2 cellular contexts compared by ENCODE assay signal in genomic region chr6:44226368-44227137, GRCh38.
TF ChIP-seq lines count a peak whose summit lies in the region.

No MANE protein-coding gene starts in this region.

TF ChIP-seq in HEK293, 187 proteins besides CTCF, POLR2A, EP300 and RAD21 (continued from another document):
- peak; percentile 79 for TF ChIP-seq PRDM10 (tag by site-specific recombination; IDR thresholded peaks at IDR 0.05)
- peak; percentile 40 for TF ChIP-seq ZNF600 (tag by site-specific recombination; IDR thresholded peaks at IDR 0.05)
- TF ChIP-seq ZNF645 (tag by site-specific recombination; IDR thresholded peaks at IDR 0.05), result 0 out of 2 replicates have a peak, but pooled peaks have one; percentile 43
- TF ChIP-seq ZNF433 (tag by site-specific recombination; IDR thresholded peaks at IDR 0.05; ENCODE audit: low read depth), result no peak
- no peak for TF ChIP-seq OVOL3 (tag by site-specific recombination; IDR thresholded peaks at IDR 0.05)
- no peak for TF ChIP-seq ZNF280D (tag by site-specific recombination; IDR thresholded peaks at IDR 0.05)
- no peak for TF ChIP-seq ZNF248 (tag by site-specific recombination; IDR thresholded peaks at IDR 0.05)

TF ChIP-seq in K562, 482 proteins besides CTCF, POLR2A, EP300 and RAD21 (continued from another document and continues in another):
- TF ChIP-seq, protein P1, sequence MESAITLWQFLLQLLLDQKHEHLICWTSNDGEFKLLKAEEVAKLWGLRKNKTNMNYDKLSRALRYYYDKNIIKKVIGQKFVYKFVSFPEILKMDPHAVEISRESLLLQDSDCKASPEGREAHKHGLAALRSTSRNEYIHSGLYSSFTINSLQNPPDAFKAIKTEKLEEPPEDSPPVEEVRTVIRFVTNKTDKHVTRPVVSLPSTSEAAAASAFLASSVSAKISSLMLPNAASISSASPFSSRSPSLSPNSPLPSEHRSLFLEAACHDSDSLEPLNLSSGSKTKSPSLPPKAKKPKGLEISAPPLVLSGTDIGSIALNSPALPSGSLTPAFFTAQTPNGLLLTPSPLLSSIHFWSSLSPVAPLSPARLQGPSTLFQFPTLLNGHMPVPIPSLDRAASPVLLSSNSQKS (CRISPR knock-in tag; IDR thresholded peaks at IDR 0.05), result no peak
- TF ChIP-seq, protein P2, sequence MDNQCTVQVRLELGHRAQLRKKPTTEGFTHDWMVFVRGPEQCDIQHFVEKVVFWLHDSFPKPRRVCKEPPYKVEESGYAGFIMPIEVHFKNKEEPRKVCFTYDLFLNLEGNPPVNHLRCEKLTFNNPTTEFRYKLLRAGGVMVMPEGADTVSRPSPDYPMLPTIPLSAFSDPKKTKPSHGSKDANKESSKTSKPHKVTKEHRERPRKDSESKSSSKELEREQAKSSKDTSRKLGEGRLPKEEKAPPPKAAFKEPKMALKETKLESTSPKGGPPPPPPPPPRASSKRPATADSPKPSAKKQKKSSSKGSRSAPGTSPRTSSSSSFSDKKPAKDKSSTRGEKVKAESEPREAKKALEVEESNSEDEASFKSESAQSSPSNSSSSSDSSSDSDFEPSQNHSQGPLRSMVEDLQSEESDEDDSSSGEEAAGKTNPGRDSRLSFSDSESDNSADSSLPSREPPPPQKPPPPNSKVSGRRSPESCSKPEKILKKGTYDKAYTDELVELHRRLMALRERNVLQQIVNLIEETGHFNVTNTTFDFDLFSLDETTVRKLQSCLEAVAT (IDR thresholded peaks at IDR 0.05), result peak in 1 of 2 experiments; percentile 82; a peak in 2 of 4 replicates
- TF ChIP-seq ETV6 (IDR thresholded peaks at IDR 0.05; ENCODE audit: borderline replicate concordance in 1 of 2, low read depth in 2 of 2, low read length in 1 of 2) (0 out of 4 replicates have a peak, but pooled peaks of 1 of the 2 experiments have one; percentile 8), ETV6 (CRISPR knock-in tag; IDR thresholded peaks at IDR 0.05; ENCODE audit: borderline replicate concordance) (no peak), NR2C2 (CRISPR knock-in tag; IDR thresholded peaks at IDR 0.05) (no peak), NR2C2 (tag; IDR thresholded peaks at IDR 0.05) (peak; percentile 71), ZC3H8 (IDR thresholded peaks at IDR 0.05) (peak; percentile 64; the same call in 1 of the 2 replicates), KAT8 (IDR thresholded peaks at IDR 0.05; ENCODE audit: low read depth) (no peak), NR2C1 (IDR thresholded peaks at IDR 0.05) (0 out of 2 replicates have a peak, but pooled peaks have one; percentile 11), NR2C1 (tag; IDR thresholded peaks at IDR 0.05) (no peak), CREM (IDR thresholded peaks at IDR 0.05; ENCODE audit: low read depth) (0 out of 2 replicates have a peak, but pooled peaks have one; percentile 34), CBFB (CRISPR knock-in tag; IDR thresholded peaks at IDR 0.05) (no peak), GABPA (tag; conservative IDR thresholded peaks at IDR 0.05; ENCODE audit: low read depth) (0 out of 2 replicates have a peak, but pooled peaks have one; percentile 23), ELF4 (CRISPR knock-in tag; IDR thresholded peaks at IDR 0.05) (peak; percentile 73; the same call in 1 of the 2 replicates), ZNF263 (CRISPR knock-in tag; IDR thresholded peaks at IDR 0.05; ENCODE audit: borderline replicate concordance) (peak; percentile 80), NCOA2 (IDR thresholded peaks at IDR 0.05; ENCODE audit: partially characterized antibody in 2 of 2) (no peak), TEAD1 (CRISPR knock-in tag; IDR thresholded peaks at IDR 0.05) (no peak), POLR3G (IDR thresholded peaks at IDR 0.05; ENCODE audit: extremely low read depth, insufficient read length, insufficient replicate concordance) (no peak), NCOA4 (IDR thresholded peaks at IDR 0.05; ENCODE audit: partially characterized antibody) (peak; percentile 40), HLTF (IDR thresholded peaks at IDR 0.05) (0 out of 2 replicates have a peak, but pooled peaks have one; percentile 45), NFIX (CRISPR knock-in tag; IDR thresholded peaks at IDR 0.05; ENCODE audit: low read depth) (no peak), ZNF766 (CRISPR knock-in tag; conservative IDR thresholded peaks at IDR 0.05) (no peak), VEZF1 (CRISPR knock-in tag; IDR thresholded peaks at IDR 0.05) (no peak), ERF (CRISPR knock-in tag; IDR thresholded peaks at IDR 0.05) (no peak), ARID2 (IDR thresholded peaks at IDR 0.05) (0 out of 2 replicates have a peak, but pooled peaks have one; percentile 21), CBFA2T3 (IDR thresholded peaks at IDR 0.05) (peak; percentile 75), CXXC5 (CRISPR knock-in tag; IDR thresholded peaks at IDR 0.05) (no peak), HES1 (IDR thresholded peaks at IDR 0.05; ENCODE audit: low read depth) (no peak), ZBTB1 (CRISPR knock-in tag; IDR thresholded peaks at IDR 0.05; ENCODE audit: borderline replicate concordance, low read depth) (no peak), NFIC (IDR thresholded peaks at IDR 0.05) (0 out of 2 replicates have a peak, but pooled peaks have one; percentile 14), MYC (IDR thresholded peaks at IDR 0.05; ENCODE audit: low read depth, low read length) (0 out of 2 replicates have a peak, but pooled peaks have one; percentile 11), MYC (CRISPR knock-in tag; IDR thresholded peaks at IDR 0.05; ENCODE audit: borderline replicate concordance, low read depth) (no peak), SMC3 (conservative IDR thresholded peaks at IDR 0.05; ENCODE audit: insufficient read depth, low read depth, low read length) (0 out of 2 replicates have a peak, but pooled peaks have one; percentile 1), ZBTB11 (CRISPR knock-in tag; IDR thresholded peaks at IDR 0.05) (no peak), ESRRB (CRISPR knock-in tag; IDR thresholded peaks at IDR 0.05; ENCODE audit: borderline replicate concordance) (no peak), RBM22 (IDR thresholded peaks at IDR 0.05; ENCODE audit: low read depth, low read length, poor library complexity, severe bottlenecking) (no peak), ARHGAP35 (IDR thresholded peaks at IDR 0.05; ENCODE audit: partially characterized antibody) (peak; percentile 69), HDAC1 (IDR thresholded peaks at IDR 0.05) (peak in 1 of 2 experiments; percentile 71; a peak in 1 of 4 replicates), GATAD2B (IDR thresholded peaks at IDR 0.05; ENCODE audit: borderline replicate concordance) (no peak), SAP30 (IDR thresholded peaks at IDR 0.05; ENCODE audit: borderline replicate concordance, insufficient read depth, low read depth, low read length, poor library complexity, severe bottlenecking) (no peak), HNRNPK (IDR thresholded peaks at IDR 0.05; ENCODE audit: low read depth, low read length, poor library complexity, severe bottlenecking) (no peak), RBM14 (IDR thresholded peaks at IDR 0.05; ENCODE audit: borderline replicate concordance, insufficient read depth, low read depth, low read length) (no peak), SMARCE1 (IDR thresholded peaks at IDR 0.05) (peak; percentile 40), NRF1 (conservative IDR thresholded peaks at IDR 0.05 in 1 of 2, IDR thresholded peaks at IDR 0.05 in 1 of 2) (0 out of 4 replicates have a peak, but pooled peaks of 1 of the 2 experiments have one; percentile 2), MEIS2 (IDR thresholded peaks at IDR 0.05; ENCODE audit: partially characterized antibody) (peak; percentile 52), TAL1 (IDR thresholded peaks at IDR 0.05) (peak; percentile 33; the same call in 1 of the 2 replicates), BHLHE40 (IDR thresholded peaks at IDR 0.05; ENCODE audit: low read length) (no peak), ZNF282 (CRISPR knock-in tag; IDR thresholded peaks at IDR 0.05) (no peak), YY1 (IDR thresholded peaks at IDR 0.05; ENCODE audit: borderline replicate concordance in 1 of 3, control insufficient read depth in 1 of 3, extremely low read depth in 1 of 3, insufficient read depth in 3 of 3, insufficient read length in 1 of 3, insufficient replicate concordance in 2 of 3, low read depth in 1 of 3, low read length in 2 of 3) (no peak), ZNF444 (CRISPR knock-in tag; IDR thresholded peaks at IDR 0.05) (no peak), RB1 (IDR thresholded peaks at IDR 0.05; ENCODE audit: low read depth) (no peak), PURB (CRISPR knock-in tag; IDR thresholded peaks at IDR 0.05; ENCODE audit: low read depth) (no peak), RBBP5 (IDR thresholded peaks at IDR 0.05; ENCODE audit: borderline replicate concordance, insufficient read depth, low read length, poor library complexity, severe bottlenecking) (peak; percentile 10), TCF15 (CRISPR knock-in tag; IDR thresholded peaks at IDR 0.05) (no peak), EGR1 (conservative IDR thresholded peaks at IDR 0.05) (no peak; the same call in 1 of the 2 replicates)
- TF ChIP-seq, protein P3, sequence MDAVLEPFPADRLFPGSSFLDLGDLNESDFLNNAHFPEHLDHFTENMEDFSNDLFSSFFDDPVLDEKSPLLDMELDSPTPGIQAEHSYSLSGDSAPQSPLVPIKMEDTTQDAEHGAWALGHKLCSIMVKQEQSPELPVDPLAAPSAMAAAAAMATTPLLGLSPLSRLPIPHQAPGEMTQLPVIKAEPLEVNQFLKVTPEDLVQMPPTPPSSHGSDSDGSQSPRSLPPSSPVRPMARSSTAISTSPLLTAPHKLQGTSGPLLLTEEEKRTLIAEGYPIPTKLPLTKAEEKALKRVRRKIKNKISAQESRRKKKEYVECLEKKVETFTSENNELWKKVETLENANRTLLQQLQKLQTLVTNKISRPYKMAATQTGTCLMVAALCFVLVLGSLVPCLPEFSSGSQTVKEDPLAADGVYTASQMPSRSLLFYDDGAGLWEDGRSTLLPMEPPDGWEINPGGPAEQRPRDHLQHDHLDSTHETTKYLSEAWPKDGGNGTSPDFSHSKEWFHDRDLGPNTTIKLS (IDR thresholded peaks at IDR 0.05; ENCODE audit: borderline replicate concordance, low read depth), result no peak
- TF ChIP-seq, protein P4, sequence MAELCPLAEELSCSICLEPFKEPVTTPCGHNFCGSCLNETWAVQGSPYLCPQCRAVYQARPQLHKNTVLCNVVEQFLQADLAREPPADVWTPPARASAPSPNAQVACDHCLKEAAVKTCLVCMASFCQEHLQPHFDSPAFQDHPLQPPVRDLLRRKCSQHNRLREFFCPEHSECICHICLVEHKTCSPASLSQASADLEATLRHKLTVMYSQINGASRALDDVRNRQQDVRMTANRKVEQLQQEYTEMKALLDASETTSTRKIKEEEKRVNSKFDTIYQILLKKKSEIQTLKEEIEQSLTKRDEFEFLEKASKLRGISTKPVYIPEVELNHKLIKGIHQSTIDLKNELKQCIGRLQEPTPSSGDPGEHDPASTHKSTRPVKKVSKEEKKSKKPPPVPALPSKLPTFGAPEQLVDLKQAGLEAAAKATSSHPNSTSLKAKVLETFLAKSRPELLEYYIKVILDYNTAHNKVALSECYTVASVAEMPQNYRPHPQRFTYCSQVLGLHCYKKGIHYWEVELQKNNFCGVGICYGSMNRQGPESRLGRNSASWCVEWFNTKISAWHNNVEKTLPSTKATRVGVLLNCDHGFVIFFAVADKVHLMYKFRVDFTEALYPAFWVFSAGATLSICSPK (IDR thresholded peaks at IDR 0.05; ENCODE audit: borderline replicate concordance), result 0 out of 2 replicates have a peak, but pooled peaks have one; percentile 40
- TF ChIP-seq, protein P5, sequence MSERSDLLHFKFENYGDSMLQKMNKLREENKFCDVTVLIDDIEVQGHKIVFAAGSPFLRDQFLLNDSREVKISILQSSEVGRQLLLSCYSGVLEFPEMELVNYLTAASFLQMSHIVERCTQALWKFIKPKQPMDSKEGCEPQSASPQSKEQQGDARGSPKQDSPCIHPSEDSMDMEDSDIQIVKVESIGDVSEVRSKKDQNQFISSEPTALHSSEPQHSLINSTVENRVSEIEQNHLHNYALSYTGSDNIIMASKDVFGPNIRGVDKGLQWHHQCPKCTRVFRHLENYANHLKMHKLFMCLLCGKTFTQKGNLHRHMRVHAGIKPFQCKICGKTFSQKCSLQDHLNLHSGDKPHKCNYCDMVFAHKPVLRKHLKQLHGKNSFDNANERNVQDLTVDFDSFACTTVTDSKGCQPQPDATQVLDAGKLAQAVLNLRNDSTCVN (CRISPR knock-in tag; IDR thresholded peaks at IDR 0.05), result peak; percentile 61; the same call in 1 of the 2 replicates
